ENCODE assay signal across 17 cellular contexts in genomic region chr22:27489265-27489675, GRCh38.
DNase-seq lines count a peak whose midpoint lies in the region; ATAC-seq, FAIRE-seq and TF ChIP-seq lines count a peak whose summit lies in the region.
"Had no signal": no experiment of that assay in that cellular context is flagged by ENCODE, and none has a peak within 500 bp of the region (broad histone marks: within the 10 kb centered on the region; RNA-seq: fewer than 3 reads in every experiment).

No MANE protein-coding gene starts in this region.

- H4K20me1 ChIP-seq in hepatocyte (ENCODE audit: insufficient read depth, poor library complexity, severe bottlenecking) = no peaks in the 10 kb centered on the region

- H3K36me3 ChIP-seq in body of pancreas (replicated peaks in 1 of 2; ENCODE audit: insufficient read depth in 1 of 2, low read depth in 2 of 2) (no peaks in the 10 kb centered on the region), hepatocyte (replicated peaks; ENCODE audit: insufficient read depth, low read depth) (no peaks in the 10 kb centered on the region), small intestine (ENCODE audit: control insufficient read depth in 2 of 2, insufficient read depth in 2 of 2, low read length in 2 of 2) (no peaks in the 10 kb centered on the region), heart left ventricle (no peaks in the 10 kb centered on the region)
- H3K36me3 ChIP-seq: sigmoid colon had no signal

- ATAC-seq in body of pancreas = peak; percentile 97
- no peak for ATAC-seq in GM18502 (IDR thresholded peaks at IDR 0.05; ENCODE audit: poor library complexity, unreplicated experiment)
- ATAC-seq in heart left ventricle = no peak
- ATAC-seq: natural killer cell treated with Interleukin-12 subunit alpha and Interleukin-12 subunit beta and Interleukin-15 and Interleukin-18, amount 100 ng/mL, for 72 hours had no signal

- H3K4me3 ChIP-seq in body of pancreas (no peak overlapping the region), hepatocyte (no peak overlapping the region), small intestine (ENCODE audit: low read depth in 1 of 2, low read length in 2 of 2) (no peak overlapping the region), heart left ventricle (no peak overlapping the region)
- H3K4me3 ChIP-seq: sigmoid colon had no signal

- no peak for TF ChIP-seq CTCF in body of pancreas (IDR thresholded peaks at IDR 0.05)
- no peak for TF ChIP-seq CTCF in hepatocyte (IDR thresholded peaks at IDR 0.05; ENCODE audit: poor library complexity)
- no peak for TF ChIP-seq CTCF in heart left ventricle (IDR thresholded peaks at IDR 0.05)

- H3K27me3 ChIP-seq in body of pancreas (no peaks in the 10 kb centered on the region), hepatocyte (no peaks in the 10 kb centered on the region), small intestine (ENCODE audit: control insufficient read depth in 2 of 2, insufficient read depth in 2 of 2, low read length in 2 of 2) (no peaks in the 10 kb centered on the region), heart left ventricle (peaks cover 0 to 15% (median 0%) of the 10 kb centered on the region in 9 donors)

- FAIRE-seq in small intestine (lab: Jason Lieb, UNC) = no peak

- DNase-seq in HT1080 (ENCODE audit: low read depth) (peak; percentile 42), body of pancreas (peak; percentile 91 to 95 (median 92)), hepatocyte (ENCODE audit: low spot score) (peak; percentile 85), small intestine (peak; percentile 73), GOT3 (lab: John Stamatoyannopoulos, UW) (no peak), heart left ventricle (no peak), NCI-H1105 treated with DMSO at 0.1 percent for 48 hours (lab: John Stamatoyannopoulos, UW) (no peak)
- DNase-seq: activated T-cell treated with anti-CD3 and anti-CD28 coated beads, Interleukin-2, amount 50 U/mL, for 48 hours; anterior cingulate cortex; effector memory CD4-positive, alpha-beta T cell; GF-D8; H7; head of caudate nucleus; MV-4-11; sigmoid colon had no signal

- H3K9me3 ChIP-seq in body of pancreas (no peaks in the 10 kb centered on the region), hepatocyte (ENCODE audit: low read depth) (no peaks in the 10 kb centered on the region), small intestine (ENCODE audit: control insufficient read depth, low read depth) (no peaks in the 10 kb centered on the region), heart left ventricle (peaks cover 0 to 9% (median 0%) of the 10 kb centered on the region in 12 donors)

- peak in 1 of 3 donors; percentile 4 for TF ChIP-seq POLR2A in body of pancreas (IDR thresholded peaks at IDR 0.05)
- no peak for TF ChIP-seq POLR2A in heart left ventricle (IDR thresholded peaks at IDR 0.05)

- H3K9me2 ChIP-seq in hepatocyte (replicated peaks; ENCODE audit: insufficient read depth) = no peaks in the 10 kb centered on the region

- intact Hi-C loops in body of pancreas (cut with DNase I) = no loop called here
- intact Hi-C loops in heart left ventricle (cut with DNase I) = loop anchor here in 2 of 10 donors (5.0 kb wide), 1 partner anchor 313 kb away; the partner anchor contains the start of gene MN1 (in 2 of the 2)

- H3K4me2 ChIP-seq in hepatocyte = no peak overlapping the region

- 10 to 13% methylated on average over 4 of the region's 4 CpGs for WGBS in body of pancreas, 2 donors
- 47% methylated on average over 4 of the region's 4 CpGs for WGBS in hepatocyte (ENCODE audit: low lambda C conversion rate, missing lambda C conversion rate)
- WGBS in small intestine, 3 donors = 9 to 38% (median 21%) methylated on average over 4 of the region's 4 CpGs
- 49 to 57% (median 53%) methylated on average over 4 of the region's 4 CpGs for WGBS in heart left ventricle, 4 donors

- peak overlapping the region; percentile 80 to 91 (median 84) for H3K27ac ChIP-seq in body of pancreas
- H3K27ac ChIP-seq in hepatocyte = peak overlapping the region; percentile 90
- peak overlapping the region in 1 of 2 donors; percentile 77 for H3K27ac ChIP-seq in small intestine (ENCODE audit: low read depth in 1 of 2, low read length in 1 of 2)
- H3K27ac ChIP-seq in heart left ventricle = no peak overlapping the region
- H3K27ac ChIP-seq: sigmoid colon had no signal

- no peak overlapping the region for H2AFZ ChIP-seq in hepatocyte

- H3K79me2 ChIP-seq in hepatocyte = no peaks in the 10 kb centered on the region

- H3K4me1 ChIP-seq in body of pancreas (peaks cover 24% of the 10 kb centered on the region), hepatocyte (ENCODE audit: insufficient read depth) (peaks cover 18% of the 10 kb centered on the region), small intestine (ENCODE audit: control insufficient read depth in 2 of 2, insufficient read depth in 1 of 2, low read depth in 1 of 2, low read length in 1 of 2) (no peaks in the 10 kb centered on the region), heart left ventricle (peaks cover 0 to 7% (median 0%) of the 10 kb centered on the region in 12 donors)

Comparison
In these comparisons a context has a peak if more than half of its experiments do, and no peak if none do; other contexts are left out.
1. DNase-seq: peak in HT1080 (single experiment), body of pancreas (4 of 4), hepatocyte (single experiment) and small intestine (single experiment); none in GOT3 (single experiment), heart left ventricle (0 of 5) and NCI-H1105 treated with DMSO at 0.1 percent for 48 hours (single experiment).
2. H3K27ac ChIP-seq: peak in body of pancreas (4 of 4) and hepatocyte (single experiment); none in heart left ventricle (0 of 12).